In genomic region chr12:56224954-56225353, GRCh38 we compare ENCODE assay signal across 8 cellular contexts. TPM values are rescaled to one million over a fixed set of nuclear protein-coding genes. Genes with fewer than 3 reads are reported as not detected.
A peak's percentile ranks its signal among the peaks of the same experiment; 100 is the strongest.
DNase-seq lines count a peak whose midpoint lies in the region; ATAC-seq and TF ChIP-seq lines count a peak whose summit lies in the region.

No MANE protein-coding gene starts in this region.

- no peak overlapping the region for H2AK5ac ChIP-seq in mesendoderm (ENCODE audit: low read length)

- H3K27me3 ChIP-seq in right atrium auricular region = no peaks in the 10 kb centered on the region
- H3K27me3 ChIP-seq in body of pancreas = no peaks in the 10 kb centered on the region
- no peaks in the 10 kb centered on the region for H3K27me3 ChIP-seq in mesendoderm (ENCODE audit: insufficient read depth, low read length, poor library complexity)
- no peaks in the 10 kb centered on the region for H3K27me3 ChIP-seq in uterus

- H3K36me3 ChIP-seq in right atrium auricular region = peaks cover 9% of the 10 kb centered on the region
- no peaks in the 10 kb centered on the region for H3K36me3 ChIP-seq in body of pancreas (replicated peaks in 1 of 2; ENCODE audit: insufficient read depth in 1 of 2, low read depth in 2 of 2)
- no peaks in the 10 kb centered on the region for H3K36me3 ChIP-seq in mesendoderm (ENCODE audit: control insufficient read depth, insufficient read depth, low read length)
- H3K36me3 ChIP-seq in uterus = no peaks in the 10 kb centered on the region

- no peak overlapping the region for H3K4ac ChIP-seq in mesendoderm (ENCODE audit: low read depth, low read length)

- H2BK5ac ChIP-seq in mesendoderm (ENCODE audit: low read length) = no peak overlapping the region

- no peak overlapping the region for H3K9ac ChIP-seq in mesendoderm (ENCODE audit: low read length)

- H3K56ac ChIP-seq in mesendoderm (ENCODE audit: low read length) = peak overlapping the region; percentile 86

- intact Hi-C loops in Right ventricle myocardium inferior (cut with DNase I) = loop anchor here (1.0 to 5.0 kb wide), 4 partner anchors 32 to 106 kb away; partner anchors contain the start of genes ANKRD52 and CS
- intact Hi-C loops in body of pancreas (cut with DNase I) = no loop called here
- intact Hi-C loops in uterus (cut with DNase I; ENCODE audit: low total_unique reads) = loop anchor here (5.0 kb wide), 1 partner anchor 108 kb away; the partner anchor contains the start of genes RPL41 and ZC3H10

- H3K79me1 ChIP-seq in mesendoderm (ENCODE audit: low read length) = no peaks in the 10 kb centered on the region

- no peaks in the 10 kb centered on the region for H3K9me3 ChIP-seq in right atrium auricular region
- H3K9me3 ChIP-seq in body of pancreas = no peaks in the 10 kb centered on the region
- H3K9me3 ChIP-seq in uterus = no peaks in the 10 kb centered on the region

- H3K18ac ChIP-seq in mesendoderm (ENCODE audit: low read length) = no peak overlapping the region

- H4K5ac ChIP-seq in mesendoderm (ENCODE audit: low read length) = no peak overlapping the region

- peak overlapping the region; percentile 80 to 98 for H3K27ac ChIP-seq in right atrium auricular region
- peak overlapping the region in 3 of 4 donors; percentile 96 to 98 (median 97) for H3K27ac ChIP-seq in body of pancreas
- H3K27ac ChIP-seq in mesendoderm (ENCODE audit: low read depth, low read length) = no peak overlapping the region
- H3K27ac ChIP-seq in uterus = peak overlapping the region; percentile 87 to 99

- WGBS in body of pancreas, 2 donors = 34 to 35% methylated on average over 10 to 11 of the region's 11 CpGs
- no CpG with 5 or more reads among the region's 11 CpGs for WGBS in mesendoderm (ENCODE audit: extremely low coverage, insufficient coverage, low lambda C conversion rate)

- TF ChIP-seq CTCF in right atrium auricular region (IDR thresholded peaks at IDR 0.05) (no peak), body of pancreas (IDR thresholded peaks at IDR 0.05) (no peak), uterus (IDR thresholded peaks at IDR 0.05) (no peak)

- H4K8ac ChIP-seq in mesendoderm (ENCODE audit: low read depth, low read length) = no peak overlapping the region

- no peak for DNase-seq in right atrium auricular region (ENCODE audit: low spot score)
- DNase-seq in Right ventricle myocardium inferior (ENCODE audit: missing footprints) = no peak
- peak in 1 of 4 donors; percentile 13 for DNase-seq in body of pancreas
- no peak for DNase-seq in mesendoderm
- no peak for DNase-seq in uterus
- no peak for DNase-seq in NCI-H2029 treated with DMSO at 0.1 percent for 48 hours (lab: John Stamatoyannopoulos, UW)
- DNase-seq in EL = no peak

- TF ChIP-seq POLR2A in body of pancreas (IDR thresholded peaks at IDR 0.05) (no peak), uterus (IDR thresholded peaks at IDR 0.05) (no peak)

- no peak overlapping the region for H3K23ac ChIP-seq in mesendoderm (ENCODE audit: low read length)

- no peak overlapping the region for H2BK120ac ChIP-seq in mesendoderm (ENCODE audit: low read depth, low read length)

- no peak overlapping the region for H3K4me2 ChIP-seq in mesendoderm (ENCODE audit: low read length)

- ATAC-seq in Right ventricle myocardium inferior (no peak), body of pancreas (no peak), esophagus mucosa (no peak)

- H2BK15ac ChIP-seq in mesendoderm (replicated peaks; ENCODE audit: low read depth) = no peak overlapping the region

- H3K79me2 ChIP-seq in mesendoderm (ENCODE audit: control insufficient read depth, insufficient read depth, low read length) = peaks cover 9% of the 10 kb centered on the region

- H3K4me1 ChIP-seq in right atrium auricular region (peaks cover 0 to 43% of the 10 kb centered on the region in 2 donors), body of pancreas (peaks cover 55% of the 10 kb centered on the region), mesendoderm (ENCODE audit: control insufficient read depth, low read depth, low read length) (no peaks in the 10 kb centered on the region), uterus (peaks cover 3 to 8% of the 10 kb centered on the region in 2 donors)

- H3K4me3 ChIP-seq in right atrium auricular region (peak overlapping the region; percentile 57 to 68), body of pancreas (peak overlapping the region in 1 of 2 donors; percentile 32), mesendoderm (ENCODE audit: low read length) (no peak overlapping the region), uterus (peak overlapping the region; percentile 59 to 60)

RNA-seq across cellular contexts. Expression of gene NABP2, which starts 0.8 kb away (rescaled TPM):
- total RNA-seq in right atrium auricular region (10 to 100 TPM; 19.7 to 23.6 TPM), Right ventricle myocardium inferior (22.2 TPM), body of pancreas (10 to 100 TPM; 11.9 to 16.3 TPM), uterus (10 to 100 TPM in 2 of 4 donors, 1 to 10 TPM in 2; 5.0 to 28.4 (median 12.2) TPM), esophagus mucosa (26.5 TPM)
- 22.9 TPM for polyA plus RNA-seq in mesendoderm (2013, experiment 1 of 2)
- 23.2 TPM for polyA plus RNA-seq in mesendoderm (2013, experiment 2 of 2)

RNA-seq across cellular contexts. Expression of gene RNF41, which starts 3.2 kb away (rescaled TPM):
- total RNA-seq in right atrium auricular region (10 to 100 TPM; 45.1 to 88.4 TPM), Right ventricle myocardium inferior (53.8 TPM), body of pancreas (10 to 100 TPM; 13.2 TPM), uterus (10 to 100 TPM; 40.3 to 84.8 (median 58.0) TPM), esophagus mucosa (26.9 TPM)
- 42.1 TPM for polyA plus RNA-seq in mesendoderm (2013, experiment 1 of 2)
- polyA plus RNA-seq in mesendoderm (2013, experiment 2 of 2) = 45.8 TPM

RNA-seq across cellular contexts. Expression of gene SLC39A5, which starts 4.9 kb away (rescaled TPM):
- total RNA-seq in right atrium auricular region (not detected), Right ventricle myocardium inferior (not detected), body of pancreas (100 to 1,000 TPM; 306 to 333 TPM), uterus (1 to 10 TPM in 1 of 4 donors, under 1 TPM in 2, not detected in 1; 0.29 to 1.8 (median 0.52) TPM), esophagus mucosa (not detected)
- 0.07 TPM for polyA plus RNA-seq in mesendoderm (2013, experiment 1 of 2)
- polyA plus RNA-seq in mesendoderm (2013, experiment 2 of 2) = 0.11 TPM

RNA-seq across cellular contexts. Expression of gene ANKRD52, which starts 33.2 kb away (rescaled TPM):
- 10 to 100 TPM; 12.4 to 22.1 TPM for total RNA-seq in right atrium auricular region
- 23.9 TPM for total RNA-seq in Right ventricle myocardium inferior
- total RNA-seq in body of pancreas = 10 to 100 TPM; 15.2 to 21.0 TPM
- 12.7 TPM for polyA plus RNA-seq in mesendoderm (2013, experiment 1 of 2)
- 11.5 TPM for polyA plus RNA-seq in mesendoderm (2013, experiment 2 of 2)
- 10 to 100 TPM in 2 of 4 donors, 1 to 10 TPM in 1, under 1 TPM in 1; 0.88 to 35.4 (median 15.5) TPM for total RNA-seq in uterus
- total RNA-seq in esophagus mucosa = 19.8 TPM

RNA-seq across cellular contexts. Expression of gene SMARCC2, which starts 35.7 kb away (rescaled TPM):
- total RNA-seq in right atrium auricular region (10 to 100 TPM; 45.0 to 70.2 TPM), Right ventricle myocardium inferior (68.8 TPM), body of pancreas (10 to 100 TPM; 46.2 to 50.8 TPM), uterus (100 to 1,000 TPM in 1 of 4 donors, 10 to 100 TPM in 3; 63.2 to 214 (median 81.0) TPM), esophagus mucosa (44.4 TPM)
- 28.6 TPM for polyA plus RNA-seq in mesendoderm (2013, experiment 1 of 2)
- polyA plus RNA-seq in mesendoderm (2013, experiment 2 of 2) = 30.8 TPM

Comparison
In these comparisons a context has a peak if more than half of its experiments do, and no peak if none do; other contexts are left out.
1. RNA of gene SLC39A5, which starts 4.9 kb away (total RNA-seq): 306 to 333 TPM in body of pancreas; 0.29 to 1.8 TPM in uterus, not detected in right atrium auricular region, not detected in Right ventricle myocardium inferior (single experiment) and not detected in esophagus mucosa (single experiment); every median in the first group is over 100 times any median in the second.